In the genomic region with DNA sequence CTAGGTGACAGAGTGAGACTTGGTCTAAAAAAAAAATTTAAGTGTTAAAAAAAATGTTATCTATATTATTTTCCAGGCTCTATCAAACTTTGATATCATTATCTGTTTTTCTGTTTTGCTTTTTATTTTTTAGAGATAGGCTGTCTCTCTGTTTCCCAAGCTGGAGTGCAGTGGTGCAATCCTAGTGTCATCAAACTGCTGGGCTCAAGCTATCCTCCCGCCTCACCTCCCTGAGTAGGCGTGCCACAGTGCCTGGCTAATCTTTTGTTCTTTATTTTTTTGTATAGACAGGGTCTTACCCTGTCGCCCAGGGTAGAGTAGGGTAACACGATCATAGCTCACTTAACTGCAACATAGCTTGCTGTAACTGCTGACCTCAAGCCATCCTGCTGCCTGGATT, we compare ENCODE assay signal across 15 cellular contexts. TPM values are rescaled to one million over a fixed set of nuclear protein-coding genes. Genes with fewer than 3 reads are reported as not detected.
DNase-seq lines count a peak whose midpoint lies in the region; TF ChIP-seq lines count a peak whose summit lies in the region.
"Had no signal": no experiment of that assay in that cellular context is flagged by ENCODE, and none has a peak within 500 bp of the region (broad histone marks: within the 10 kb centered on the region; RNA-seq: fewer than 3 reads in every experiment).

No MANE protein-coding gene starts in this region.

- H3K9me3 Mint-ChIP-seq in chondrocyte (ENCODE audit: low read depth) (no peaks in the 10 kb centered on the region), nephron progenitor cell (no peaks in the 10 kb centered on the region)
- H3K9me3 Mint-ChIP-seq: CD14-positive monocyte; CD4-positive, alpha-beta memory T cell; GM23338 had no signal

- H3K27ac Mint-ChIP-seq in chondrocyte (ENCODE audit: unreplicated experiment): peak overlapping the region; percentile 71
- H3K27ac Mint-ChIP-seq in nephron progenitor cell: peak overlapping the region; percentile 45
- H3K27ac Mint-ChIP-seq: GM23338 had no signal

- peak; percentile 2 for DNase-seq in activated CD8-positive, alpha-beta memory T cell treated with anti-CD3 and anti-CD28 coated beads, Interleukin-2, amount 50 U/mL, for 48 hours
- no peak for DNase-seq in activated CD8-positive, alpha-beta memory T cell treated with anti-CD3 and anti-CD28 coated beads for 24 hours
- DNase-seq in chondrocyte (ENCODE audit: low spot score): no peak
- DNase-seq in nephron progenitor cell: no peak
- DNase-seq in activated CD4-positive, alpha-beta T cell treated with anti-CD3 and anti-CD28 coated beads for 48 hours: no peak
- no peak for DNase-seq in activated effector memory CD4-positive, alpha-beta T cell treated with Interleukin-2 at 50 U/mL for 16 hours
- no peak for DNase-seq in NCI-H748 treated with DMSO at 0.1 percent for 48 hours (lab: John Stamatoyannopoulos, UW)
- DNase-seq: 8988T; CD4-positive, alpha-beta memory T cell; DMS153; DMS79; GF-D8; HCEC 1CT had no signal

- peaks cover 16% of the 10 kb centered on the region for H3K4me1 Mint-ChIP-seq in chondrocyte (ENCODE audit: low read depth)
- no peaks in the 10 kb centered on the region for H3K4me1 Mint-ChIP-seq in nephron progenitor cell
- H3K4me1 Mint-ChIP-seq: CD14-positive monocyte had no signal

- H3K36me3 Mint-ChIP-seq in chondrocyte (ENCODE audit: low read depth) (peaks cover 14% of the 10 kb centered on the region), nephron progenitor cell (ENCODE audit: low read depth) (peaks cover 46% of the 10 kb centered on the region)

- H3K27me3 Mint-ChIP-seq in chondrocyte (ENCODE audit: low read depth): no peaks in the 10 kb centered on the region
- no peaks in the 10 kb centered on the region for H3K27me3 Mint-ChIP-seq in nephron progenitor cell (ENCODE audit: low read depth, poor library complexity)
- H3K27me3 Mint-ChIP-seq: CD4-positive, alpha-beta memory T cell had no signal

- TF ChIP-seq CTCF in chondrocyte (IDR thresholded peaks at IDR 0.05) (no peak), nephron progenitor cell (IDR thresholded peaks at IDR 0.05) (no peak)

- H3K4me3 Mint-ChIP-seq in chondrocyte (ENCODE audit: unreplicated experiment) (no peak overlapping the region), nephron progenitor cell (no peak overlapping the region)
- H3K4me3 Mint-ChIP-seq: CD14-positive monocyte; CD4-positive, alpha-beta memory T cell; GM23338 had no signal

RNA-seq across cellular contexts. Expression of a gene that starts 14.4 kb away (rescaled TPM):
- total RNA-seq in chondrocyte: 48.1 to 50.7 TPM (median 48.2 TPM) in 3 replicates

RNA-seq across cellular contexts. Expression of a gene that starts 30.3 kb away (rescaled TPM):
- 76.8 to 95.5 TPM (median 77.1 TPM) in 3 replicates for total RNA-seq in chondrocyte
